In genomic region chr9:136275655-136276429, GRCh38 we compare ENCODE assay signal across 21 cellular contexts. TPM values are rescaled to one million over a fixed set of nuclear protein-coding genes. Genes with fewer than 3 reads are reported as not detected.
"Had no signal": no experiment of that assay in that cellular context is flagged by ENCODE, and none has a peak within 500 bp of the region (broad histone marks: within the 10 kb centered on the region; RNA-seq: fewer than 3 reads in every experiment).

No MANE protein-coding gene starts in this region.

- H3K9me3 Mint-ChIP-seq: activated naive CD4-positive, alpha-beta T cell treated with anti-CD3 and anti-CD28 coated beads, Interleukin-2, amount 50 U/mL, for 24 hours; activated T-cell treated with anti-CD3 and anti-CD28 coated beads, Interleukin-2, amount 50 U/mL, for 24 hours; neural crest cell had no signal

- H3K4me1 ChIP-seq: heart right ventricle, pancreas, tibial artery, uterus had no signal

- H3K4me1 Mint-ChIP-seq: activated CD8-positive, alpha-beta memory T cell treated with anti-CD3 and anti-CD28 coated beads, Interleukin-2, amount 10 ng/mL, durations not matched to agents 7 days and 5 days; activated naive CD4-positive, alpha-beta T cell treated with anti-CD3 and anti-CD28 coated beads, Interleukin-2, amount 50 U/mL, for 24 hours; neural crest cell had no signal

- H3K27ac Mint-ChIP-seq: activated CD8-positive, alpha-beta memory T cell treated with anti-CD3 and anti-CD28 coated beads, Interleukin-2, amount 10 ng/mL, durations not matched to agents 7 days and 5 days; activated naive CD4-positive, alpha-beta T cell treated with anti-CD3 and anti-CD28 coated beads, Interleukin-2, amount 50 U/mL, for 24 hours; activated T-cell treated with anti-CD3 and anti-CD28 coated beads, Interleukin-2, amount 50 U/mL, for 24 hours had no signal

- H3K27ac ChIP-seq: heart right ventricle, pancreas, tibial artery, uterus had no signal

- H3K4me3 ChIP-seq: heart right ventricle, pancreas, tibial artery, uterus had no signal

- H3K4me3 Mint-ChIP-seq: activated CD8-positive, alpha-beta memory T cell treated with anti-CD3 and anti-CD28 coated beads, Interleukin-2, amount 10 ng/mL, durations not matched to agents 7 days and 5 days; activated naive CD4-positive, alpha-beta T cell treated with anti-CD3 and anti-CD28 coated beads, Interleukin-2, amount 50 U/mL, for 24 hours; activated T-cell treated with anti-CD3 and anti-CD28 coated beads, Interleukin-2, amount 50 U/mL, for 24 hours; neural crest cell had no signal

- FAIRE-seq: frontal cortex, kidney, pancreas, small intestine had no signal

- H3K27me3 Mint-ChIP-seq: activated naive CD4-positive, alpha-beta T cell treated with anti-CD3 and anti-CD28 coated beads, Interleukin-2, amount 50 U/mL, for 24 hours had no signal

- H3K9me3 ChIP-seq: heart right ventricle, pancreas, uterus had no signal

- H3K27me3 ChIP-seq: pancreas, uterus had no signal

- H3K36me3 Mint-ChIP-seq: activated CD8-positive, alpha-beta memory T cell treated with anti-CD3 and anti-CD28 coated beads, Interleukin-2, amount 10 ng/mL, durations not matched to agents 7 days and 5 days; activated naive CD4-positive, alpha-beta T cell treated with anti-CD3 and anti-CD28 coated beads, Interleukin-2, amount 50 U/mL, for 24 hours had no signal

- H3K36me3 ChIP-seq: heart right ventricle, pancreas, tibial artery, uterus had no signal

- DNase-seq: activated CD4-positive, alpha-beta T cell treated with anti-CD3 and anti-CD28 coated beads, Interleukin-2, amount 50 U/mL, for 48 hours; activated CD4-positive, CD25-positive, alpha-beta regulatory T cell treated with anti-CD3 and anti-CD28 coated beads, Interleukin-2, amount 50 U/mL, for 72 hours; activated CD8-positive, alpha-beta memory T cell treated with anti-CD3 and anti-CD28 coated beads, Interleukin-2, amount 10 ng/mL, durations not matched to agents 7 days and 5 days; activated effector memory CD4-positive, alpha-beta T cell treated with Interleukin-2 at 50 U/mL for 16 hours; activated T-cell treated with anti-CD3 and anti-CD28 coated beads, Interleukin-2, amount 50 U/mL, for 24 hours; central memory CD4-positive, alpha-beta T cell; cortex of kidney; effector CD8-positive, alpha-beta T cell; heart right ventricle; kidney; retina; small intestine; tibial artery; uterus had no signal

RNA-seq across cellular contexts. Expression of gene CCDC187, which starts 28.1 kb away (rescaled TPM):
- total RNA-seq: activated CD8-positive, alpha-beta memory T cell treated with anti-CD3 and anti-CD28 coated beads, Interleukin-2, amount 10 ng/mL, durations not matched to agents 7 days and 5 days; fibroblast of lung; myocyte had no signal
- polyA plus RNA-seq: fibroblast of lung, liver had no signal
